8 cellular contexts compared by ENCODE assay signal in the genomic region with DNA sequence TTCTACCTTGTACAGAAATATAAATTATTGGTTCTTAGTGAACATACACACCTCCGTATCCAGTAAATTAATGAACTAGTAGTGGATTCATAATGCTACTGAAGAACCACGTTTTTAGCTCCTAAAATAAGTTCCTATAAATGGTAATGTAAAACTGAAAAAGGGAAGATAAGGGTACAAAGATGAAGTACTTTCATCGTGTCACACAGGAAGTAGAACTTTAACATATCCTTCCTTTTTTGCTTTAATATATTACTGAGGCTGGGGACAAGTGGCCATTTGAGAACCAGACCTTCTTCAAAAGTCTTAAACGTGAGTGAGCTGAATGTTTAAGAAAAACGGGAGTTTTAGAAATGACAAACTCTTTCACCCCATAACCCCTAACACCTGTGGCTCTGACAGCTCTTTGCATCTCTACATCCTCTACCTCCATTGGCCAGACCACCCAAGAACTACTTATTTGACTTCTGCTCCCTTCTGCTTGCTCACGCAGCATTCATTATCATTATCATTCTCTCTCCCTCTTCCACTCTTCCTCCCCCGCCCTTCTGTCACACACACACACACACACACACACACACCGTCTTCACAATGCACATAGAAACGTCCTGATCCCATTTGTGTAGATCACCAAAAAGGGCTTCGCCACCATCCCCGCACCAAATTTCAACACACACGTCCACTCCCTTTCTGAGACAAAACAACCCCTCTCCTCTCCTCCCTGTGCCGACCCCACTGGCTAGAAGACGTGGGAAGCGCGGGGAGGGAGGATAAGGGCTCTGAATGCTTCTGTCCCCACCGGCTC.
DNase-seq lines count a peak whose midpoint lies in the region; ATAC-seq, FAIRE-seq and TF ChIP-seq lines count a peak whose summit lies in the region.

No MANE protein-coding gene starts in this region.

- H3K27ac ChIP-seq in effector memory CD4-positive, alpha-beta T cell (ENCODE audit: insufficient read depth, low read length, poor library complexity, severe bottlenecking): peak overlapping the region; percentile 49

- peak overlapping the region; percentile 58 for H3K27ac Mint-ChIP-seq in T-helper 1 cell treated with Interleukin-12 subunit alpha and Interleukin-12 subunit beta and Interleukin-4 antibody, amounts not matched to agents 30 μg/mL and 1 μg/mL, for 36 hours

- no peak for TF ChIP-seq CTCF in GM13976 (IDR thresholded peaks at IDR 0.05; ENCODE audit: borderline replicate concordance, control extremely low read depth, extremely low read depth, insufficient read depth, missing control alignments)

- DNase-seq in AML-193 (lab: John Stamatoyannopoulos, UW) (peak; percentile 22 to 28), GM13976 (ENCODE audit: low spot score) (peak; percentile 44), urothelium cell line (ENCODE audit: low spot score) (no peak), cortex of kidney (lab: John Stamatoyannopoulos, UW) (no peak)
- no peak for DNase-seq in effector memory CD4-positive, alpha-beta T cell

- H3K36me3 Mint-ChIP-seq in T-helper 1 cell treated with Interleukin-12 subunit alpha and Interleukin-12 subunit beta and Interleukin-4 antibody, amounts not matched to agents 30 μg/mL and 1 μg/mL, for 36 hours (ENCODE audit: low read depth): peaks cover 4% of the 10 kb centered on the region

- H3K4me1 ChIP-seq in effector memory CD4-positive, alpha-beta T cell (ENCODE audit: control insufficient read depth, insufficient read depth, low read length, poor library complexity, severe bottlenecking): peaks cover 11% of the 10 kb centered on the region
- H3K4me1 ChIP-seq in mucosa of stomach (ENCODE audit: control insufficient read depth, insufficient read depth, low read length): no peaks in the 10 kb centered on the region

- peaks cover 55% of the 10 kb centered on the region for H3K27me3 Mint-ChIP-seq in T-helper 1 cell treated with Interleukin-12 subunit alpha and Interleukin-12 subunit beta and Interleukin-4 antibody, amounts not matched to agents 30 μg/mL and 1 μg/mL, for 36 hours (ENCODE audit: low read depth)

- in situ Hi-C loops in GM13976 (cut with MboI; ENCODE audit: low sequenced_read_pairs, unreplicated experiment): no loop called here

- H3K4me3 ChIP-seq in effector memory CD4-positive, alpha-beta T cell (ENCODE audit: insufficient read depth, low read depth, low read length, poor library complexity, severe bottlenecking): peak overlapping the region; percentile 70
- peak overlapping the region; percentile 95 for H3K4me3 ChIP-seq in mucosa of stomach (ENCODE audit: low read length)

- H3K4me3 Mint-ChIP-seq in T-helper 1 cell treated with Interleukin-12 subunit alpha and Interleukin-12 subunit beta and Interleukin-4 antibody, amounts not matched to agents 30 μg/mL and 1 μg/mL, for 36 hours: peak overlapping the region; percentile 88

- H3K36me3 ChIP-seq in effector memory CD4-positive, alpha-beta T cell (ENCODE audit: control insufficient read depth, insufficient read depth, low read length): no peaks in the 10 kb centered on the region
- no peaks in the 10 kb centered on the region for H3K36me3 ChIP-seq in mucosa of stomach (ENCODE audit: control insufficient read depth, insufficient read depth, low read length)

- H3K9me3 ChIP-seq in effector memory CD4-positive, alpha-beta T cell (ENCODE audit: control insufficient read depth, low read length): no peaks in the 10 kb centered on the region
- no peaks in the 10 kb centered on the region for H3K9me3 ChIP-seq in mucosa of stomach (ENCODE audit: control insufficient read depth, low read length)

- no peaks in the 10 kb centered on the region for H3K27me3 ChIP-seq in effector memory CD4-positive, alpha-beta T cell (replicated peaks; ENCODE audit: control insufficient read depth, insufficient read depth, low read length, poor library complexity, severe bottlenecking)
- H3K27me3 ChIP-seq in mucosa of stomach (ENCODE audit: control insufficient read depth, insufficient read depth, low read length): no peaks in the 10 kb centered on the region

- H3K4me1 Mint-ChIP-seq in T-helper 1 cell treated with Interleukin-12 subunit alpha and Interleukin-12 subunit beta and Interleukin-4 antibody, amounts not matched to agents 30 μg/mL and 1 μg/mL, for 36 hours (ENCODE audit: low read depth): peaks cover 10% of the 10 kb centered on the region

- FAIRE-seq in urothelium cell line (lab: Jason Lieb, UNC): peak; percentile 13

- peak; percentile 16 for ATAC-seq in HG03432 (IDR thresholded peaks at IDR 0.05; ENCODE audit: unreplicated experiment)

- H3K9ac ChIP-seq in mucosa of stomach (ENCODE audit: low read length): peak overlapping the region; percentile 95

- H3K9me3 Mint-ChIP-seq in T-helper 1 cell treated with Interleukin-12 subunit alpha and Interleukin-12 subunit beta and Interleukin-4 antibody, amounts not matched to agents 30 μg/mL and 1 μg/mL, for 36 hours: peaks cover 8% of the 10 kb centered on the region

Comparison
In these comparisons a context has a peak if more than half of its experiments do, and no peak if none do; other contexts are left out.
1. DNase-seq: peak in AML-193 (2 of 2) and GM13976 (single experiment); none in effector memory CD4-positive, alpha-beta T cell (0 of 3), urothelium cell line (single experiment) and cortex of kidney (single experiment).